25 cellular contexts compared by ENCODE assay signal in genomic region chr20:1232538-1233111, GRCh38. TPM values are rescaled to one million over a fixed set of nuclear protein-coding genes. Genes with fewer than 3 reads are reported as not detected.
"Had no signal": no experiment of that assay in that cellular context is flagged by ENCODE, and none has a peak within 500 bp of the region (broad histone marks: within the 10 kb centered on the region; RNA-seq: fewer than 3 reads in every experiment).

No MANE protein-coding gene starts in this region.

- FAIRE-seq: islet of Langerhans had no signal

- H3K27me3 ChIP-seq: ovary had no signal

- H3K36me3 ChIP-seq: esophagus squamous epithelium, ovary, suprapubic skin, transverse colon, uterus, WERI-Rb-1 had no signal

- H3K27ac ChIP-seq: esophagus squamous epithelium, ovary, psoas muscle, skin epidermis, suprapubic skin, transverse colon, uterus, WERI-Rb-1 had no signal

- H3K4me3 ChIP-seq: esophagus squamous epithelium, ovary, psoas muscle, skin epidermis, suprapubic skin, transverse colon, uterus had no signal

- H3K4me1 ChIP-seq: esophagus squamous epithelium, psoas muscle, suprapubic skin, transverse colon, uterus had no signal

- DNase-seq: activated CD4-positive, alpha-beta memory T cell treated with anti-CD3 and anti-CD28 coated beads, Interleukin-2, amount 10 ng/mL, durations not matched to agents 7 days and 5 days; activated CD4-positive, alpha-beta T cell treated with anti-CD3 and anti-CD28 coated beads for 48 hours; activated naive CD4-positive, alpha-beta T cell treated with anti-CD3 and anti-CD28 coated beads, Interleukin-2, amount 10 ng/mL, durations not matched to agents 7 days and 5 days; activated naive CD8-positive, alpha-beta T cell treated with anti-CD3 and anti-CD28 coated beads, Interleukin-2, amount 50 U/mL, for 24 hours; activated T-cell treated with anti-CD3 and anti-CD28 coated beads, Interleukin-2, amount 50 U/mL, for 4 hours; anterior cingulate cortex; caudate nucleus; effector memory CD8-positive, alpha-beta T cell; esophagus squamous epithelium; hippocampal formation; left cardiac atrium; natural killer cell; ovary; psoas muscle; right cardiac atrium; stimulated activated naive CD8-positive, alpha-beta T cell treated with anti-CD3 and anti-CD28 coated beads, Interleukin-15, amount 100 ng/mL, for 72 hours; transverse colon; uterus; WERI-Rb-1 had no signal

- ATAC-seq: activated naive CD8-positive, alpha-beta T cell treated with anti-CD3 and anti-CD28 coated beads, Interleukin-2, amount 50 U/mL, for 24 hours; activated T-cell treated with anti-CD3 and anti-CD28 coated beads, Interleukin-2, amount 50 U/mL, for 4 hours; effector memory CD8-positive, alpha-beta T cell; left cardiac atrium; natural killer cell; psoas muscle; right cardiac atrium; stimulated activated naive CD8-positive, alpha-beta T cell treated with anti-CD3 and anti-CD28 coated beads, Interleukin-15, amount 100 ng/mL, for 72 hours had no signal

- H3K9me3 ChIP-seq: esophagus squamous epithelium, ovary, psoas muscle, suprapubic skin, transverse colon, uterus had no signal

RNA-seq across cellular contexts. Expression of gene RAD21L1, which starts 6.8 kb away (rescaled TPM):
- total RNA-seq: activated CD4-positive, alpha-beta memory T cell treated with anti-CD3 and anti-CD28 coated beads, Interleukin-2, amount 10 ng/mL, durations not matched to agents 7 days and 5 days; dermis microvascular lymphatic vessel endothelial cell; esophagus squamous epithelium; glomerular endothelial cell; left cardiac atrium; mesenteric fat pad; natural killer cell; ovary; psoas muscle; right cardiac atrium; transverse colon; uterus had no signal
- polyA plus RNA-seq: ovary, psoas muscle, right cardiac atrium had no signal

RNA-seq across cellular contexts. Expression of gene C20orf202, which starts 29.4 kb away (rescaled TPM):
- total RNA-seq: activated CD4-positive, alpha-beta memory T cell treated with anti-CD3 and anti-CD28 coated beads, Interleukin-2, amount 10 ng/mL, durations not matched to agents 7 days and 5 days; activated T-cell treated with anti-CD3 and anti-CD28 coated beads, Interleukin-2, amount 50 U/mL, for 4 hours; glomerular endothelial cell had no signal

RNA-seq across cellular contexts. Expression of gene TMEM74B, which starts 47.8 kb away (rescaled TPM):
- total RNA-seq: activated T-cell treated with anti-CD3 and anti-CD28 coated beads, Interleukin-2, amount 50 U/mL, for 4 hours had no signal
